7 cellular contexts compared by ENCODE assay signal in the genomic region with DNA sequence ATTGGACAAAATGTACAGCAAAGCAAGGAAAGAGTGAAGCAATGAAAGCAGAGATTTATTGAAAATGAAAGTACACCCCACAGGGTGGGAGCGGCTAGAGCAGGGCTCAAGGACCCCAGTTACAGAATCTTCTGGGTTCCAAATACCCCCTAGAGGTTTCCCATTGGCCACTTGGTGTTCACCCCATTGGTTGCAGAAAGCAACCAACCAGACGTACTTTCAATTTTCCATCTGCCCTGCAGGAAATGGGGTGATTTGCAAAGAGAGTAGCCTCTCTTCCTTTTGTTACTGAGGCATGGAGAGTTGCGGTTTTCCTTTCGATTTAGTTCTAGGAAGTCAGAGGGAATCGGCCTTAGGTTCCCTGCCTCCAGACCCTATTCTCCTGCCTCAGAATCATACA. TPM values are rescaled to one million over a fixed set of nuclear protein-coding genes. Genes with fewer than 3 reads are reported as not detected.
DNase-seq lines count a peak whose midpoint lies in the region; ATAC-seq and TF ChIP-seq lines count a peak whose summit lies in the region.

No MANE protein-coding gene starts in this region.

- peak overlapping the region; percentile 82 to 100 (median 98) for H3K4me3 Mint-ChIP-seq in naive thymus-derived CD4-positive, alpha-beta T cell

- H3K27ac ChIP-seq in naive thymus-derived CD4-positive, alpha-beta T cell (ENCODE audit: low read depth, low read length), result peak overlapping the region; percentile 90

- CTCF ChIA-PET in GM10248 (lab: Yijun Ruan, JAX), result interaction anchor here (1.0 to 11.6 kb wide), 3 partner anchors 10 to 24 kb away, joined by 3 to 162 read pairs (median 3); no protein-coding TSS in a partner anchor
- CTCF ChIA-PET in naive thymus-derived CD4-positive, alpha-beta T cell (lab: Charles Lee), result interaction anchor here (1.0 kb wide), 2 partner anchors 10 to 46 kb away, joined by 3 read pairs; no protein-coding TSS in a partner anchor

- no peak for TF ChIP-seq CTCF in GM10248 (IDR thresholded peaks at IDR 0.05; ENCODE audit: control extremely low read depth, extremely low read depth, low read depth, missing control alignments)

- no peaks in the 10 kb centered on the region for H3K27me3 Mint-ChIP-seq in naive thymus-derived CD4-positive, alpha-beta T cell

- intact Hi-C loops in naive thymus-derived CD4-positive, alpha-beta T cell (cut with micrococcal nuclease), result loop anchor here (1.0 to 10.0 kb wide), 3 partner anchors 10 to 788 kb away; a partner anchor contains a TSS

- no peaks in the 10 kb centered on the region for H3K27me3 ChIP-seq in naive thymus-derived CD4-positive, alpha-beta T cell (ENCODE audit: control insufficient read depth in 2 of 2, insufficient read depth in 2 of 2, low read length in 2 of 2)

- peak; percentile 46 for DNase-seq in GM10248 (ENCODE audit: extremely low spot score)
- DNase-seq in NCI-H774 (lab: John Stamatoyannopoulos, UW), result peak; percentile 36
- DNase-seq in cerebellar cortex (ENCODE audit: low spot score), result peak; percentile 19
- DNase-seq in naive thymus-derived CD4-positive, alpha-beta T cell, result peak in 5 of 9 donors; percentile 25 to 61 (median 32)
- DNase-seq in LoVo (ENCODE audit: low spot score), result no peak
- DNase-seq in SHP77 (lab: John Stamatoyannopoulos, UW), result no peak

- peaks cover 0 to 19% (median 4%) of the 10 kb centered on the region in 3 experiments for H3K36me3 ChIP-seq in naive thymus-derived CD4-positive, alpha-beta T cell (ENCODE audit: control insufficient read depth in 2 of 3, insufficient read depth in 3 of 3, low read length in 3 of 3)

- POLR2A ChIA-PET in GM10248 (lab: Yijun Ruan, JAX), result interaction anchor here (1.3 kb wide), 1 partner anchor 11 kb away, joined by 3 read pairs; no protein-coding TSS in a partner anchor
- POLR2A ChIA-PET in naive thymus-derived CD4-positive, alpha-beta T cell (lab: Charles Lee), result interaction anchor here (1.1 to 1.2 kb wide), 2 partner anchors 10 to 36 kb away, joined by 4 to 20 read pairs; no protein-coding TSS in a partner anchor

- H3K9me3 ChIP-seq in naive thymus-derived CD4-positive, alpha-beta T cell (ENCODE audit: control insufficient read depth in 2 of 3, low read length in 3 of 3), result no peaks in the 10 kb centered on the region

- H3K4me3 ChIP-seq in naive thymus-derived CD4-positive, alpha-beta T cell (ENCODE audit: low read length), result peak overlapping the region; percentile 68

- H3K4me1 ChIP-seq in naive thymus-derived CD4-positive, alpha-beta T cell (ENCODE audit: control insufficient read depth in 2 of 2, insufficient read depth in 2 of 2, low read length in 2 of 2), result peaks cover 40 to 41% of the 10 kb centered on the region in 2 donors

- H3K4me1 Mint-ChIP-seq in naive thymus-derived CD4-positive, alpha-beta T cell, result peaks cover 43 to 92% (median 79%) of the 10 kb centered on the region in 7 donors

- H3K27ac Mint-ChIP-seq in naive thymus-derived CD4-positive, alpha-beta T cell, result peak overlapping the region; percentile 67 to 99 (median 99)

- ATAC-seq in naive thymus-derived CD4-positive, alpha-beta T cell, result no peak
- ATAC-seq in GM21717 (IDR thresholded peaks at IDR 0.05; ENCODE audit: unreplicated experiment), result no peak

- H3K36me3 Mint-ChIP-seq in naive thymus-derived CD4-positive, alpha-beta T cell, result peaks cover 0 to 30% (median 8%) of the 10 kb centered on the region in 5 donors

- H3K9me3 Mint-ChIP-seq in naive thymus-derived CD4-positive, alpha-beta T cell, result no peaks in the 10 kb centered on the region

RNA-seq across cellular contexts. Expression of a gene that starts 2.4 kb away (rescaled TPM):
- 100 to 1,000 TPM in 1 of 5 experiments, 10 to 100 TPM in 4; 42.1 to 113 (median 64.8) TPM for total RNA-seq in naive thymus-derived CD4-positive, alpha-beta T cell
- polyA plus RNA-seq in naive thymus-derived CD4-positive, alpha-beta T cell, result 10 to 100 TPM; 18.1 to 34.3 TPM

RNA-seq across cellular contexts. Expression of a gene that starts 4.8 kb away (rescaled TPM):
- 10 to 100 TPM in 3 of 5 experiments, 1 to 10 TPM in 2; 7.5 to 14.5 (median 12.3) TPM for total RNA-seq in naive thymus-derived CD4-positive, alpha-beta T cell
- polyA plus RNA-seq in naive thymus-derived CD4-positive, alpha-beta T cell, result 10 to 100 TPM; 18.7 to 21.3 TPM

Comparison
In these comparisons a context has a peak if more than half of its experiments do, and no peak if none do; other contexts are left out.
1. DNase-seq: peak in GM10248 (single experiment), NCI-H774 (single experiment), cerebellar cortex (single experiment) and naive thymus-derived CD4-positive, alpha-beta T cell (5 of 9); none in LoVo (single experiment) and SHP77 (0 of 2).